In the genomic region with DNA sequence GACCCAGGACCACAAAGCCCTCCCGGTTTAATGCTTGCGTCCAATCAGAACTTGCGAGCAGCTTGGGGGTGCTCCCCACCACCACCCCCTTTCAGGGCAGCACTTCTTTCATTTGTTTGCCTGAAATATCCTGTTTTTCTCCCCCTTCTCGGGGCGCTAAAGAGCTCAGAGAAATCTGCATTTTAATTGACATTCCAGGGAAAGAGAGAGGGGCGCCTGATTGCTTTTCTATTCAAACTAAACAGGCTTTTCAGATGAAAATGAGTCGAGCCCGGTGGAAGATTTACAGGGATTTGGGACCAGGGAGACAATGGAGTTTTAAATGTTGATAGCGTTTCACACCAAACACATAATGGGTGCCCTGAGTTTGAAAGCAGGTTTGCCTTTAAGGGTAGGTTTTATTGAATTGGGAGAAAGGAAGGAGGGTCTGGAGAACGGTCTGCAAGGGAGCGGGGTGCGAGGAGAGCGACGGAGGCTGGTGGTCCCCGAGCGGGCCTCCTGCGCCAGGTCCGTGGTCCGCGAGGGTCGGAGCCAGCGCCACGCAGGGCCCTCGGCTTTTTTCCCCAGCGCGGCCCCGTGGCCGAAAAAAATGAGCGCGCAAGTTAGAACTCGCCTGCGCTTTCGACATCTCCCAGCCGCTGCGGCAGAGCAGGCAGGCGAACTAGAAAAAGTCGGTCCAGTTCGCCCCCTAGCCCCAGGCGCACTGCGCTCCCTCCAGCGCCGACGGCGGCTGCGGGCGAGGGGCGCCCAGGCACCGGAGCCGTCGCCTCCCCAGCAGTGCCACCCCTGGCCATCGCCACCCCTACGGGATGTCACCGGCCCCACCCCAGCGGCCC, we compare ENCODE assay signal across 1 cellular context.
TF ChIP-seq lines count a peak whose summit lies in the region.

No MANE protein-coding gene starts in this region.

TF ChIP-seq in HCT116, 20 proteins besides CTCF, POLR2A, EP300 and RAD21 (continued from another document):
- TF ChIP-seq, protein P1, sequence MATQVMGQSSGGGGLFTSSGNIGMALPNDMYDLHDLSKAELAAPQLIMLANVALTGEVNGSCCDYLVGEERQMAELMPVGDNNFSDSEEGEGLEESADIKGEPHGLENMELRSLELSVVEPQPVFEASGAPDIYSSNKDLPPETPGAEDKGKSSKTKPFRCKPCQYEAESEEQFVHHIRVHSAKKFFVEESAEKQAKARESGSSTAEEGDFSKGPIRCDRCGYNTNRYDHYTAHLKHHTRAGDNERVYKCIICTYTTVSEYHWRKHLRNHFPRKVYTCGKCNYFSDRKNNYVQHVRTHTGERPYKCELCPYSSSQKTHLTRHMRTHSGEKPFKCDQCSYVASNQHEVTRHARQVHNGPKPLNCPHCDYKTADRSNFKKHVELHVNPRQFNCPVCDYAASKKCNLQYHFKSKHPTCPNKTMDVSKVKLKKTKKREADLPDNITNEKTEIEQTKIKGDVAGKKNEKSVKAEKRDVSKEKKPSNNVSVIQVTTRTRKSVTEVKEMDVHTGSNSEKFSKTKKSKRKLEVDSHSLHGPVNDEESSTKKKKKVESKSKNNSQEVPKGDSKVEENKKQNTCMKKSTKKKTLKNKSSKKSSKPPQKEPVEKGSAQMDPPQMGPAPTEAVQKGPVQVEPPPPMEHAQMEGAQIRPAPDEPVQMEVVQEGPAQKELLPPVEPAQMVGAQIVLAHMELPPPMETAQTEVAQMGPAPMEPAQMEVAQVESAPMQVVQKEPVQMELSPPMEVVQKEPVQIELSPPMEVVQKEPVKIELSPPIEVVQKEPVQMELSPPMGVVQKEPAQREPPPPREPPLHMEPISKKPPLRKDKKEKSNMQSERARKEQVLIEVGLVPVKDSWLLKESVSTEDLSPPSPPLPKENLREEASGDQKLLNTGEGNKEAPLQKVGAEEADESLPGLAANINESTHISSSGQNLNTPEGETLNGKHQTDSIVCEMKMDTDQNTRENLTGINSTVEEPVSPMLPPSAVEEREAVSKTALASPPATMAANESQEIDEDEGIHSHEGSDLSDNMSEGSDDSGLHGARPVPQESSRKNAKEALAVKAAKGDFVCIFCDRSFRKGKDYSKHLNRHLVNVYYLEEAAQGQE (IDR thresholded peaks at IDR 0.05; ENCODE audit: low read depth): no peak
- TF ChIP-seq, protein P2, sequence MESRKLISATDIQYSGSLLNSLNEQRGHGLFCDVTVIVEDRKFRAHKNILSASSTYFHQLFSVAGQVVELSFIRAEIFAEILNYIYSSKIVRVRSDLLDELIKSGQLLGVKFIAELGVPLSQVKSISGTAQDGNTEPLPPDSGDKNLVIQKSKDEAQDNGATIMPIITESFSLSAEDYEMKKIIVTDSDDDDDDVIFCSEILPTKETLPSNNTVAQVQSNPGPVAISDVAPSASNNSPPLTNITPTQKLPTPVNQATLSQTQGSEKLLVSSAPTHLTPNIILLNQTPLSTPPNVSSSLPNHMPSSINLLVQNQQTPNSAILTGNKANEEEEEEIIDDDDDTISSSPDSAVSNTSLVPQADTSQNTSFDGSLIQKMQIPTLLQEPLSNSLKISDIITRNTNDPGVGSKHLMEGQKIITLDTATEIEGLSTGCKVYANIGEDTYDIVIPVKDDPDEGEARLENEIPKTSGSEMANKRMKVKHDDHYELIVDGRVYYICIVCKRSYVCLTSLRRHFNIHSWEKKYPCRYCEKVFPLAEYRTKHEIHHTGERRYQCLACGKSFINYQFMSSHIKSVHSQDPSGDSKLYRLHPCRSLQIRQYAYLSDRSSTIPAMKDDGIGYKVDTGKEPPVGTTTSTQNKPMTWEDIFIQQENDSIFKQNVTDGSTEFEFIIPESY (IDR thresholded peaks at IDR 0.05; ENCODE audit: extremely low read depth, insufficient replicate concordance, low read length): no peak
- TF ChIP-seq SP1 (IDR thresholded peaks at IDR 0.05; ENCODE audit: low read depth) (no peak), EZH2 (IDR thresholded peaks at IDR 0.05) (no peak), SIN3A (IDR thresholded peaks at IDR 0.05; ENCODE audit: low read depth) (no peak), EGR1 (IDR thresholded peaks at IDR 0.05; ENCODE audit: low read depth) (no peak), SRF (IDR thresholded peaks at IDR 0.05; ENCODE audit: low read depth) (no peak)
TF ChIP-seq in HCT116: peak in this region for 0.
